12 cellular contexts compared by ENCODE assay signal in genomic region chr6:149320745-149321240, GRCh38. TPM values are rescaled to one million over a fixed set of nuclear protein-coding genes. Genes with fewer than 3 reads are reported as not detected.
DNase-seq lines count a peak whose midpoint lies in the region; ATAC-seq, FAIRE-seq and TF ChIP-seq lines count a peak whose summit lies in the region.
"Had no signal": no experiment of that assay in that cellular context is flagged by ENCODE, and none has a peak within 500 bp of the region (broad histone marks: within the 10 kb centered on the region; RNA-seq: fewer than 3 reads in every experiment).

No MANE protein-coding gene starts in this region.

- no peaks in the 10 kb centered on the region for H3K9me2 ChIP-seq in OCI-LY7 (ENCODE audit: insufficient read depth, low read length)

- no peak overlapping the region for H3K27ac ChIP-seq in OCI-LY7 (ENCODE audit: low read depth, low read length, poor library complexity, severe bottlenecking)
- H3K27ac ChIP-seq: suprapubic skin had no signal

- no peaks in the 10 kb centered on the region for H3K9me3 Mint-ChIP-seq in activated T-cell treated with anti-CD3 and anti-CD28 coated beads, Interleukin-2, amount 50 U/mL, for 72 hours
- no peaks in the 10 kb centered on the region for H3K9me3 Mint-ChIP-seq in stimulated activated memory B cell treated with anti-CD40 and anti-IgM and Interleukin-4, amounts not matched to agents 10 μg/mL and 1 μg/mL and 100 μg/mL, for 72 hours

- 0 out of 2 replicates have a peak, but pooled peaks cover 4% of the 10 kb centered on the region for H3K36me3 ChIP-seq in OCI-LY7 (ENCODE audit: insufficient read depth, low read length)
- H3K36me3 ChIP-seq: breast epithelium, heart right ventricle, suprapubic skin had no signal

- no TSS peak for BruUV-seq in OCI-LY7 (replicated peaks; lab: Mats Ljungman, UMichigan)

- H3K79me2 ChIP-seq in OCI-LY7 (ENCODE audit: insufficient read depth, low read depth, low read length) = peaks cover 75% of the 10 kb centered on the region

- peak overlapping the region; percentile 70 to 93 for H3K4me3 Mint-ChIP-seq in activated T-cell treated with anti-CD3 and anti-CD28 coated beads, Interleukin-2, amount 50 U/mL, for 72 hours
- H3K4me3 Mint-ChIP-seq in stimulated activated memory B cell treated with anti-CD40 and anti-IgM and Interleukin-4, amounts not matched to agents 10 μg/mL and 1 μg/mL and 100 μg/mL, for 72 hours = peak overlapping the region; percentile 50

- peak overlapping the region; percentile 22 for H3K27ac Mint-ChIP-seq in activated T-cell treated with anti-CD3 and anti-CD28 coated beads, Interleukin-2, amount 50 U/mL, for 72 hours
- H3K27ac Mint-ChIP-seq in stimulated activated memory B cell treated with anti-CD40 and anti-IgM and Interleukin-4, amounts not matched to agents 10 μg/mL and 1 μg/mL and 100 μg/mL, for 72 hours = peak overlapping the region; percentile 94

- TF ChIP-seq CTCF in OCI-LY7 (conservative IDR thresholded peaks at IDR 0.05; ENCODE audit: low read length) = no peak

- H3K4me2 ChIP-seq in OCI-LY7 (ENCODE audit: low read length) = peak overlapping the region; percentile 93; the same call in 1 of the 2 replicates

- DNase-seq in activated T-cell treated with anti-CD3 and anti-CD28 coated beads, Interleukin-2, amount 50 U/mL, for 72 hours = no peak
- DNase-seq in activated T-cell treated with anti-CD3 and anti-CD28 coated beads, Interleukin-2, amount 50 U/mL, for 1 hour = no peak
- DNase-seq in OCI-LY7 (ENCODE audit: low spot score) (no peak), islet precursor cell (no peak), OCI-M2 (lab: John Stamatoyannopoulos, UW; ENCODE audit: unreplicated experiment) (no peak), SHP77 treated with DMSO at 0.1 percent for 48 hours (lab: John Stamatoyannopoulos, UW) (no peak)
- DNase-seq: heart right ventricle, Karpas-422 had no signal

- peaks cover 55% of the 10 kb centered on the region for H4K20me1 ChIP-seq in OCI-LY7 (ENCODE audit: insufficient read depth, low read length)

- no peak overlapping the region for H3K4me3 ChIP-seq in OCI-LY7 (ENCODE audit: low read depth, low read length, poor library complexity, severe bottlenecking)
- H3K4me3 ChIP-seq: breast epithelium, suprapubic skin had no signal

- no peak for ATAC-seq in activated T-cell treated with anti-CD3 and anti-CD28 coated beads, Interleukin-2, amount 50 U/mL, for 72 hours (replicated peaks in 1 of 2)
- no peak for ATAC-seq in stimulated activated memory B cell treated with anti-CD40 and anti-IgM and Interleukin-4, amounts not matched to agents 10 μg/mL and 1 μg/mL and 100 μg/mL, for 72 hours
- ATAC-seq: heart right ventricle had no signal

- peak; percentile 65 for FAIRE-seq in endometrium (lab: Jason Lieb, UNC)

- intact Hi-C loops in OCI-LY7 (cut with micrococcal nuclease; ENCODE audit: unreplicated experiment) = no loop called here

- peaks cover 45% of the 10 kb centered on the region for H3K4me1 ChIP-seq in OCI-LY7 (ENCODE audit: insufficient read depth, low read length, poor library complexity, severe bottlenecking)

- H3K4me1 Mint-ChIP-seq in activated T-cell treated with anti-CD3 and anti-CD28 coated beads, Interleukin-2, amount 50 U/mL, for 72 hours (ENCODE audit: low read depth) = peaks cover 61% of the 10 kb centered on the region
- peaks cover 47% of the 10 kb centered on the region for H3K4me1 Mint-ChIP-seq in stimulated activated memory B cell treated with anti-CD40 and anti-IgM and Interleukin-4, amounts not matched to agents 10 μg/mL and 1 μg/mL and 100 μg/mL, for 72 hours

- H2AFZ ChIP-seq in OCI-LY7 (ENCODE audit: low read length) = no peak overlapping the region

- H3K27me3 Mint-ChIP-seq in activated T-cell treated with anti-CD3 and anti-CD28 coated beads, Interleukin-2, amount 50 U/mL, for 72 hours (ENCODE audit: low read depth) = no peaks in the 10 kb centered on the region
- H3K27me3 Mint-ChIP-seq in stimulated activated memory B cell treated with anti-CD40 and anti-IgM and Interleukin-4, amounts not matched to agents 10 μg/mL and 1 μg/mL and 100 μg/mL, for 72 hours = no peaks in the 10 kb centered on the region

- H3K9me3 ChIP-seq in OCI-LY7 (ENCODE audit: low read length) = no peaks in the 10 kb centered on the region
- H3K9me3 ChIP-seq: breast epithelium, heart right ventricle, suprapubic skin had no signal

- H3K36me3 Mint-ChIP-seq in activated T-cell treated with anti-CD3 and anti-CD28 coated beads, Interleukin-2, amount 50 U/mL, for 72 hours (ENCODE audit: insufficient read depth in 2 of 2) = peaks cover 11% of the 10 kb centered on the region in 2 donors
- no peaks in the 10 kb centered on the region for H3K36me3 Mint-ChIP-seq in stimulated activated memory B cell treated with anti-CD40 and anti-IgM and Interleukin-4, amounts not matched to agents 10 μg/mL and 1 μg/mL and 100 μg/mL, for 72 hours

- CTCF ChIA-PET in OCI-LY7 (lab: Charles Lee; ENCODE audit: unreplicated experiment) = no interaction called here

- POLR2A ChIA-PET in OCI-LY7 (lab: Charles Lee) = interaction anchor here (0.6 to 2.3 kb wide), 3 partner anchors 11 to 145 kb away, joined by 3 to 17 read pairs (median 4); no protein-coding TSS in a partner anchor

RNA-seq across cellular contexts. Expression of gene TAB2, which starts 3.3 kb away (rescaled TPM):
- 100 to 1,000 TPM; 118 to 125 TPM for total RNA-seq in activated T-cell treated with anti-CD3 and anti-CD28 coated beads, Interleukin-2, amount 50 U/mL, for 72 hours
- total RNA-seq in OCI-LY7 (2014; rRNA removed; shearing (Covaris generic)) = 17.3 and 17.4 TPM in 2 replicates
- 35.8 and 39.4 TPM in 2 replicates for total RNA-seq in OCI-LY7 (2022)
